ENCODE assay signal across 10 cellular contexts in the genomic region with DNA sequence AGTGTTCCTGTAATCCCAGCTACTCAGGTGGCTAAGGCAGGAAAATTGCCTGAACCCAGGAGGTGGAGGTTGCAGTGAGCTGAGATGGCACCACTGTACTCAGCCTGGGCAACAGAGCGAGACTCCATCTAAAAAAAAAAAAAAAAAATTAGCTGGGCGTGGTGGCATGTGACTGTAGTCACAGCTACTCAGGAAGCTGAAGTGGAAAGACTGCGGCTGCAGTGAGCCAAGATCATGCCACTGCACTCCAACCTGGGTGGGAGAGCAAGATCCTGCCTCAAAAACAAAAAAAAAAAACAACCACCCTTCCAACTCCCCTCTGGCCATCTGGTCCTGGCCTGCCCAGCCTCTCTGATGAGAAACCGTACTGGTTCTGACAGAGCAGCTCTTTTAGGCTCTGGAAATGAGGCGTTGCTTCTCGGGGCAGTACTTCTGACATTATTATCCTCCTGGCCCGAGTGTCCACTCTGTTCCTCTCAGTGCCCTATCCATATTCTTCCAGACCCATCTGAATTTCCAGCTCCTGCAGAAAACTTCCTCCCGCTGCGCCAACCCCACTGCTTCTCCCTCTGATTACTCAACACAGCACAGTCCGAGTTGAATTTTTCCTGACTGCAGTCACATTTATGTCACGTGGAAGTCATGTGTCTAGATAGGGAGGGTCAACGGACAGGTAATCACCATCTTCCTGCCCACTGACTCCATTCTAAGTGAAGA. TPM values are rescaled to one million over a fixed set of nuclear protein-coding genes. Genes with fewer than 3 reads are reported as not detected.
DNase-seq lines count a peak whose midpoint lies in the region; ATAC-seq, FAIRE-seq and TF ChIP-seq lines count a peak whose summit lies in the region.
"Had no signal": no experiment of that assay in that cellular context is flagged by ENCODE, and none has a peak within 500 bp of the region (broad histone marks: within the 10 kb centered on the region; RNA-seq: fewer than 3 reads in every experiment).

No MANE protein-coding gene starts in this region.

- no peak overlapping the region for H2AK5ac ChIP-seq in mesenchymal stem cell (ENCODE audit: low read length, severe bottlenecking)

- no peak for TF ChIP-seq CTCF in endothelial cell of umbilical vein (IDR thresholded peaks at IDR 0.05; ENCODE audit: extremely low read depth in 1 of 2, insufficient read depth in 1 of 2, low read depth in 1 of 2, low read length in 2 of 2)
- TF ChIP-seq CTCF in PC-3 (conservative IDR thresholded peaks at IDR 0.05; ENCODE audit: low read depth, low read length) = no peak

- H3K27me3 ChIP-seq in endothelial cell of umbilical vein (ENCODE audit: control insufficient read depth in 2 of 2, insufficient read depth in 2 of 2, low read length in 2 of 2) = no peaks in the 10 kb centered on the region
- H3K27me3 ChIP-seq in mesenchymal stem cell (ENCODE audit: control insufficient read depth in 1 of 2, insufficient read depth in 1 of 2, low read length in 2 of 2) = no peaks in the 10 kb centered on the region
- H3K27me3 ChIP-seq in PC-3 (ENCODE audit: low read length) = no peaks in the 10 kb centered on the region

- peak; percentile 62 for FAIRE-seq in endothelial cell of umbilical vein (lab: Jason Lieb, UNC)
- FAIRE-seq: frontal cortex had no signal

- peaks cover 23% of the 10 kb centered on the region for H3K4me1 ChIP-seq in endothelial cell of umbilical vein (ENCODE audit: control insufficient read depth, extremely low read depth, insufficient read depth, low read length)
- H3K4me1 ChIP-seq in mesenchymal stem cell (ENCODE audit: control insufficient read depth, insufficient read depth, low read depth, low read length) = peaks cover 44% of the 10 kb centered on the region
- peaks cover 9% of the 10 kb centered on the region for H3K4me1 ChIP-seq in PC-3 (ENCODE audit: insufficient read depth, low read length)

- H4K8ac ChIP-seq in mesenchymal stem cell (ENCODE audit: low read length) = no peak overlapping the region

- H3F3A ChIP-seq in PC-3 (ENCODE audit: low read length, unreplicated experiment) = no peaks in the 10 kb centered on the region

- WGBS in mesenchymal stem cell = 78% methylated on average over 10 of the region's 12 CpGs

- H3K4me2 ChIP-seq in endothelial cell of umbilical vein (ENCODE audit: insufficient read depth, low read length) = no peak overlapping the region
- peak overlapping the region; percentile 5 for H3K4me2 ChIP-seq in mesenchymal stem cell (ENCODE audit: low read length, poor library complexity, severe bottlenecking)
- H3K4me2 ChIP-seq in PC-3 (ENCODE audit: low read length) = no peak overlapping the region

- no peak overlapping the region for H2BK5ac ChIP-seq in mesenchymal stem cell (ENCODE audit: low read depth, low read length, poor library complexity, severe bottlenecking)

- CTCF ChIA-PET in endothelial cell of umbilical vein (lab: Charles Lee) (interaction anchor here (0.7 to 1.5 kb wide), 5 partner anchors 9 to 278 kb away, joined by 3 to 6 read pairs (median 4); no protein-coding TSS in a partner anchor), PC-3 (lab: Charles Lee) (no interaction called here)

- H2BK120ac ChIP-seq in mesenchymal stem cell (ENCODE audit: low read depth, low read length) = no peak overlapping the region

- DNase-seq in A172 (ENCODE audit: low spot score) (peak; percentile 74), NCI-H2227 treated with DMSO at 0.1 percent for 48 hours (lab: John Stamatoyannopoulos, UW) (peak; percentile 5), endothelial cell of umbilical vein (ENCODE audit: low read depth, low spot score) (peak; percentile 48), mesenchymal stem cell (peak; percentile 24), PC-3 (no peak), NCI-H748 (lab: John Stamatoyannopoulos, UW; ENCODE audit: unreplicated experiment) (no peak), OCI-M2 (lab: John Stamatoyannopoulos, UW; ENCODE audit: unreplicated experiment) (no peak)
- DNase-seq: COR-L47 had no signal

- H3K4ac ChIP-seq in mesenchymal stem cell (ENCODE audit: low read depth in 1 of 2, low read length in 2 of 2) = no peak overlapping the region

- BruUV-seq in endothelial cell of umbilical vein (replicated peaks; lab: Mats Ljungman, UMichigan) = no TSS peak
- BruUV-seq in PC-3 (replicated peaks; lab: Mats Ljungman, UMichigan) = no TSS peak

- peaks cover 2 to 15% of the 10 kb centered on the region in 2 experiments for H3K36me3 ChIP-seq in endothelial cell of umbilical vein (ENCODE audit: control insufficient read depth in 2 of 2, extremely low read depth in 1 of 2, insufficient read depth in 2 of 2, low read length in 2 of 2)
- H3K36me3 ChIP-seq in mesenchymal stem cell (ENCODE audit: control insufficient read depth in 1 of 2, insufficient read depth in 2 of 2, low read depth in 1 of 2, low read length in 2 of 2) = peaks cover 37 to 41% of the 10 kb centered on the region in 2 experiments
- H3K36me3 ChIP-seq in PC-3 (ENCODE audit: low read depth, low read length) = peaks cover 2% of the 10 kb centered on the region; the same call in 1 of the 2 replicates

- H3K4me3 ChIP-seq in endothelial cell of umbilical vein (replicated peaks in 1 of 3; ENCODE audit: insufficient read depth in 1 of 3, low read depth in 1 of 3, low read length in 3 of 3) (no peak overlapping the region), mesenchymal stem cell (ENCODE audit: insufficient read depth in 1 of 2, low read depth in 1 of 2, low read length in 2 of 2) (peak overlapping the region in 1 of 2 experiments; percentile 65), PC-3 (ENCODE audit: low read length) (no peak overlapping the region)

- no peak overlapping the region for H2BK15ac ChIP-seq in mesenchymal stem cell (ENCODE audit: low read depth, poor library complexity, severe bottlenecking)

- H3K23ac ChIP-seq in mesenchymal stem cell (ENCODE audit: low read length in 2 of 2) = no peak overlapping the region

- H4K91ac ChIP-seq in mesenchymal stem cell (ENCODE audit: low read length) = no peak overlapping the region

- no peaks in the 10 kb centered on the region for H3K9me1 ChIP-seq in endothelial cell of umbilical vein (replicated peaks; ENCODE audit: control insufficient read depth, extremely low read depth, insufficient read depth, low read length)

- H3K9ac ChIP-seq in endothelial cell of umbilical vein (replicated peaks; ENCODE audit: extremely low read depth, insufficient read depth, low read length) = no peak overlapping the region
- peak overlapping the region; percentile 84 for H3K9ac ChIP-seq in mesenchymal stem cell (ENCODE audit: low read length)
- H3K9ac ChIP-seq in PC-3 (ENCODE audit: low read length) = no peak overlapping the region

- ATAC-seq in HG02678 (IDR thresholded peaks at IDR 0.05; ENCODE audit: unreplicated experiment) (no peak), PC-3 (no peak)

- H2AFZ ChIP-seq in endothelial cell of umbilical vein (ENCODE audit: low read depth, low read length) = no peak overlapping the region
- H2AFZ ChIP-seq in mesenchymal stem cell (ENCODE audit: low read depth, low read length) = no peak overlapping the region
- no peak overlapping the region for H2AFZ ChIP-seq in PC-3 (ENCODE audit: low read length)

- H3K9me3 ChIP-seq in endothelial cell of umbilical vein (replicated peaks; ENCODE audit: control insufficient read depth, insufficient read depth, low read length) = no peaks in the 10 kb centered on the region
- H3K9me3 ChIP-seq in mesenchymal stem cell (ENCODE audit: control insufficient read depth, low read length) = no peaks in the 10 kb centered on the region
- no peaks in the 10 kb centered on the region for H3K9me3 ChIP-seq in PC-3 (ENCODE audit: low read length)

- H2BK12ac ChIP-seq in mesenchymal stem cell (ENCODE audit: low read length in 2 of 2) = no peak overlapping the region

- H4K20me1 ChIP-seq in endothelial cell of umbilical vein (replicated peaks; ENCODE audit: control insufficient read depth, extremely low read depth, insufficient read depth, low read length) = no peaks in the 10 kb centered on the region
- H4K20me1 ChIP-seq in PC-3 (ENCODE audit: low read length) = no peaks in the 10 kb centered on the region

- intact Hi-C loops in endothelial cell of umbilical vein (cut with micrococcal nuclease) = no loop called here
- intact Hi-C loops in PC-3 (cut with micrococcal nuclease) = no loop called here

- POLR2A ChIA-PET in endothelial cell of umbilical vein (lab: Charles Lee) (no interaction called here), PC-3 (lab: Charles Lee; ENCODE audit: unreplicated experiment) (no interaction called here)

- no peaks in the 10 kb centered on the region for H3K9me2 ChIP-seq in PC-3 (replicated peaks; ENCODE audit: low read length)

- no peak overlapping the region for H3K18ac ChIP-seq in mesenchymal stem cell (ENCODE audit: low read depth in 1 of 2, low read length in 2 of 2)

- H3K27ac ChIP-seq in endothelial cell of umbilical vein (ENCODE audit: insufficient read depth, low read depth, low read length) = no peak overlapping the region
- peak overlapping the region; percentile 83 for H3K27ac ChIP-seq in mesenchymal stem cell (ENCODE audit: low read length, poor library complexity, severe bottlenecking)
- H3K27ac ChIP-seq in PC-3 (ENCODE audit: low read length) = no peak overlapping the region

- TF ChIP-seq POLR2A in endothelial cell of umbilical vein (IDR thresholded peaks at IDR 0.05; ENCODE audit: low read depth, low read length) = no peak

- H3K79me1 ChIP-seq in mesenchymal stem cell (replicated peaks; ENCODE audit: low read length, poor library complexity, severe bottlenecking) = peaks cover 27% of the 10 kb centered on the region

- H3K14ac ChIP-seq in mesenchymal stem cell (ENCODE audit: low read length in 2 of 2) = no peak overlapping the region

- dilution Hi-C loops in endothelial cell of umbilical vein (cut with MboI; ENCODE audit: extremely low pct_ligation_motif_present, low sequenced_read_pairs) = no loop called here

- H3K79me2 ChIP-seq in endothelial cell of umbilical vein (ENCODE audit: control insufficient read depth, insufficient read depth, low read length) = peaks cover 42% of the 10 kb centered on the region
- peaks cover 50% of the 10 kb centered on the region for H3K79me2 ChIP-seq in PC-3 (ENCODE audit: low read length)

RNA-seq across cellular contexts. Expression of a gene that starts 13.3 kb away (rescaled TPM):
- 19.9 and 37.4 TPM in 2 replicates for total RNA-seq in A172 (2014; rRNA removed; shearing (Covaris generic))
- total RNA-seq in endothelial cell of umbilical vein = 67.5 and 73.1 TPM in 2 replicates
- 32.9 and 33.3 TPM in 2 replicates for polyA plus RNA-seq in endothelial cell of umbilical vein
- 21.5 and 25.8 TPM in 2 replicates for polyA plus RNA-seq in endothelial cell of umbilical vein (2011; cell fraction: cytosol; rRNA removed)
- 122 and 137 TPM in 2 replicates for polyA plus RNA-seq in endothelial cell of umbilical vein (2011; cell fraction: nucleus; rRNA removed)
- polyA plus RNA-seq in endothelial cell of umbilical vein (2012) = 30.7 and 37.3 TPM in 2 replicates
- 78.1 and 86.9 TPM in 2 replicates for polyA minus RNA-seq in endothelial cell of umbilical vein
- polyA minus RNA-seq in endothelial cell of umbilical vein (2011; cell fraction: cytosol; rRNA and poly(A)+ RNA removed) = 29.2 TPM
- polyA minus RNA-seq in endothelial cell of umbilical vein (2011; cell fraction: nucleus; rRNA and poly(A)+ RNA removed) = 51.8 and 68.2 TPM in 2 replicates
- 22.6 TPM for polyA plus RNA-seq in mesenchymal stem cell (2013, experiment 1 of 2)
- polyA plus RNA-seq in mesenchymal stem cell (2013, experiment 2 of 2) = 23.2 TPM
- total RNA-seq in PC-3 (2014; rRNA removed) = 26.5 and 29.0 TPM in 2 replicates

RNA-seq across cellular contexts. Expression of a gene that starts 44.0 kb away (rescaled TPM):
- total RNA-seq in A172 (2014; rRNA removed; shearing (Covaris generic)) = 14.5 and 21.0 TPM in 2 replicates
- total RNA-seq in endothelial cell of umbilical vein (20.7 and 24.1 TPM in 2 replicates), PC-3 (2014; rRNA removed) (8.6 and 13.5 TPM in 2 replicates)
- polyA plus RNA-seq in endothelial cell of umbilical vein = 42.0 and 52.4 TPM in 2 replicates
- 23.1 and 25.9 TPM in 2 replicates for polyA plus RNA-seq in endothelial cell of umbilical vein (2011; cell fraction: cytosol; rRNA removed)
- 53.7 and 64.6 TPM in 2 replicates for polyA plus RNA-seq in endothelial cell of umbilical vein (2011; cell fraction: nucleus; rRNA removed)
- 13.9 and 16.9 TPM in 2 replicates for polyA plus RNA-seq in endothelial cell of umbilical vein (2012)
- polyA minus RNA-seq in endothelial cell of umbilical vein = 37.1 and 37.8 TPM in 2 replicates
- polyA minus RNA-seq in endothelial cell of umbilical vein (2011; cell fraction: cytosol; rRNA and poly(A)+ RNA removed) = 12.0 TPM
- polyA minus RNA-seq in endothelial cell of umbilical vein (2011; cell fraction: nucleus; rRNA and poly(A)+ RNA removed) = 33.8 and 40.0 TPM in 2 replicates
- polyA plus RNA-seq in mesenchymal stem cell (2013, experiment 1 of 2) = 14.8 TPM
- 12.9 TPM for polyA plus RNA-seq in mesenchymal stem cell (2013, experiment 2 of 2)

Comparison
In these comparisons a context has a peak if more than half of its experiments do, and no peak if none do; other contexts are left out.
1. DNase-seq: peak in A172 (single experiment), NCI-H2227 treated with DMSO at 0.1 percent for 48 hours (single experiment), endothelial cell of umbilical vein (single experiment) and mesenchymal stem cell (single experiment); none in PC-3 (single experiment), NCI-H748 (single experiment) and OCI-M2 (single experiment).